ENCODE assay signal across 7 cellular contexts in genomic region chr20:54224642-54225041, GRCh38. TPM values are rescaled to one million over a fixed set of nuclear protein-coding genes. Genes with fewer than 3 reads are reported as not detected.
"Had no signal": no experiment of that assay in that cellular context is flagged by ENCODE, and none has a peak within 500 bp of the region (broad histone marks: within the 10 kb centered on the region; RNA-seq: fewer than 3 reads in every experiment).

No MANE protein-coding gene starts in this region.

RNA-seq across cellular contexts. Expression of gene CYP24A1, which starts 50.9 kb away (rescaled TPM):
- total RNA-seq: OCI-LY7, Peyer's patch, Right ventricle myocardium inferior, Right ventricle myocardium superior, SJCRH30, SJSA1, SK-MEL-5 had no signal
